22 cellular contexts compared by ENCODE assay signal in the genomic region with DNA sequence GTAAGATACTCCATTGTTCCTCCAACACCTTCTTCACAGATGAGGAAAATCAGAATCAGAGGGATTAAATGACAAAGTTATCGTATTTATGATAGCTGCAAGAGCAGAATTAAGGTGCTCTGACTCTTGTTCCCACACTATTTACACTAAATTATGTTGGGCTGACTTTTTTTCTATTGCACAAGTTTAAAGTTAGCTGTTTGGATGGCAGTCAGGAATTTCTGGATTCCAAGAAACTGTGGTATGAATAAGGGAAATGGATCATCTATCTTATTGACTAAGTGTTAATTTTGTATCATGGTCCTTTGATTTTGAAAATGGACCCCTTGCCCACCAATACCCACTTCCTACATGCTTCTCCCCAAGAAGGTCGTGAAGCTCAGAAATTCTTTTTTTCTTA. TPM values are rescaled to one million over a fixed set of nuclear protein-coding genes. Genes with fewer than 3 reads are reported as not detected.
A peak's percentile ranks its signal among the peaks of the same experiment; 100 is the strongest.
DNase-seq lines count a peak whose midpoint lies in the region; ATAC-seq, FAIRE-seq and TF ChIP-seq lines count a peak whose summit lies in the region.
"Had no signal": no experiment of that assay in that cellular context is flagged by ENCODE, and none has a peak within 500 bp of the region (broad histone marks: within the 10 kb centered on the region; RNA-seq: fewer than 3 reads in every experiment).

No MANE protein-coding gene starts in this region.

- TF ChIP-seq CTCF in right lobe of liver (IDR thresholded peaks at IDR 0.05), result no peak
- no peak for TF ChIP-seq CTCF in HepG2 (CRISPR knock-in tag; IDR thresholded peaks at IDR 0.05)
- TF ChIP-seq CTCF in IMR-90 (conservative IDR thresholded peaks at IDR 0.05; ENCODE audit: low read depth, low read length), result no peak
- no peak for TF ChIP-seq CTCF in choroid plexus epithelial cell (conservative IDR thresholded peaks at IDR 0.05; ENCODE audit: low read depth, low read length)
- TF ChIP-seq CTCF in osteoblast (IDR thresholded peaks at IDR 0.05; ENCODE audit: extremely low read depth, low read depth, low read length), result no peak

- H3K4me3 ChIP-seq in right lobe of liver (no peak overlapping the region), HepG2 (replicated peaks in 1 of 3; ENCODE audit: insufficient read depth in 1 of 3, low read depth in 2 of 3, low read length in 3 of 3) (no peak overlapping the region), IMR-90 (ENCODE audit: insufficient read depth, low read depth, low read length) (no peak overlapping the region), choroid plexus epithelial cell (ENCODE audit: low read depth, low read length) (no peak overlapping the region), osteoblast (ENCODE audit: insufficient read depth, low read length) (no peak overlapping the region)
- H3K4me3 ChIP-seq: GM12878 had no signal

- no peak overlapping the region for H2BK5ac ChIP-seq in IMR-90 (ENCODE audit: low read depth, low read length, poor library complexity, severe bottlenecking)

- TF ChIP-seq EP300 in HepG2 (IDR thresholded peaks at IDR 0.05; ENCODE audit: low read depth in 2 of 2, low read length in 2 of 2), result no peak
- TF ChIP-seq EP300 in HepG2 (CRISPR knock-in tag; IDR thresholded peaks at IDR 0.05; ENCODE audit: borderline replicate concordance), result no peak

- no peak overlapping the region for H4K5ac ChIP-seq in IMR-90 (ENCODE audit: low read depth, low read length)

- H3K36me3 ChIP-seq in right lobe of liver (peaks cover 0 to 40% (median 1%) of the 10 kb centered on the region in 4 donors), HepG2 (replicated peaks in 1 of 2; ENCODE audit: control insufficient read depth in 1 of 2, insufficient read depth in 2 of 2, low read length in 2 of 2) (peaks cover 11 to 51% of the 10 kb centered on the region in 2 experiments), IMR-90 (ENCODE audit: control insufficient read depth, insufficient read depth, low read length) (peaks cover 30% of the 10 kb centered on the region), osteoblast (ENCODE audit: insufficient read depth, low read length) (peaks cover 52% of the 10 kb centered on the region)

- no peak overlapping the region for H4K91ac ChIP-seq in IMR-90 (ENCODE audit: insufficient read depth, low read depth, low read length)

- no TSS peak for BruUV-seq in HepG2 (replicated peaks; lab: Mats Ljungman, UMichigan)
- no TSS peak for BruUV-seq in IMR-90 (replicated peaks; lab: Mats Ljungman, UMichigan)

- no peak for TF ChIP-seq RAD21 in HepG2 (CRISPR knock-in tag; IDR thresholded peaks at IDR 0.05)
- TF ChIP-seq RAD21 in IMR-90 (IDR thresholded peaks at IDR 0.05; ENCODE audit: low read length), result no peak

- no peak for FAIRE-seq in HepG2 (lab: Jason Lieb, UNC)
- FAIRE-seq: A204.1, GM12878 had no signal

- no peak overlapping the region for H2BK20ac ChIP-seq in IMR-90 (ENCODE audit: low read depth, low read length)

- H2BK15ac ChIP-seq in IMR-90 (ENCODE audit: low read depth, low read length), result no peak overlapping the region

- in situ Hi-C loops in HepG2 (cut with HindIII; ENCODE audit: extremely low pct_ligation_motif_present, low pct_unique_long_range_greater_than_20kb), result no loop called here
- in situ Hi-C loops in IMR-90 (cut with MboI; ENCODE audit: low sequenced_read_pairs), result no loop called here

- no peak overlapping the region for H3K4ac ChIP-seq in IMR-90 (ENCODE audit: low read depth, low read length)

- H3K14ac ChIP-seq in IMR-90 (replicated peaks; ENCODE audit: low read depth, low read length), result no peak overlapping the region

- no peaks in the 10 kb centered on the region for H3K79me2 ChIP-seq in HepG2 (ENCODE audit: insufficient read depth, low read length)
- no peaks in the 10 kb centered on the region for H3K79me2 ChIP-seq in osteoblast (ENCODE audit: insufficient read depth, low read length)

- no peak overlapping the region for H3K56ac ChIP-seq in IMR-90 (ENCODE audit: extremely low read depth, insufficient read depth, low read length)

- whole genome bisulfite sequencing in right lobe of liver (ENCODE audit: insufficient coverage, low coverage, low lambda C conversion rate, missing lambda C conversion rate), result 43% methylated on average over 2 of the region's 2 CpGs
- WGBS in HepG2 (ENCODE audit: low lambda C conversion rate), result 98% methylated on average over 2 of the region's 2 CpGs
- no CpG with 5 or more reads among the region's 2 CpGs for WGBS in IMR-90 (ENCODE audit: extremely low coverage in 2 of 2, insufficient read length in 1 of 2), 2 experiments

- H3K9me3 ChIP-seq in right lobe of liver, result no peaks in the 10 kb centered on the region
- no peaks in the 10 kb centered on the region for H3K9me3 ChIP-seq in HepG2 (ENCODE audit: low read length)
- no peaks in the 10 kb centered on the region for H3K9me3 ChIP-seq in IMR-90 (ENCODE audit: control insufficient read depth, insufficient read depth, low read length)
- H3K9me3 ChIP-seq in osteoblast (ENCODE audit: low read depth, low read length), result no peaks in the 10 kb centered on the region
- H3K9me3 ChIP-seq: SK-N-SH had no signal

- peak in 3 of 4 donors; percentile 8 to 36 (median 28) for ATAC-seq in right lobe of liver
- ATAC-seq in HepG2, result no peak
- ATAC-seq in IMR-90 (ENCODE audit: low read depth), result no peak
- ATAC-seq: GM12878 had no signal

- H4K8ac ChIP-seq in IMR-90 (ENCODE audit: low read depth in 2 of 2, low read length in 2 of 2), result no peak overlapping the region

- no peak overlapping the region for H3K4me2 ChIP-seq in HepG2 (ENCODE audit: low read depth, low read length)
- no peak overlapping the region for H3K4me2 ChIP-seq in IMR-90 (ENCODE audit: low read depth, low read length)
- no peak overlapping the region for H3K4me2 ChIP-seq in osteoblast (ENCODE audit: insufficient read depth, low read length)
- H3K4me2 ChIP-seq: KMS-11, SK-N-SH had no signal

- intact Hi-C loops in right lobe of liver (cut with DNase I) (loop anchor here in 1 of 2 donors (10.0 kb wide), 1 partner anchor 367 kb away; no protein-coding TSS in a partner anchor), HepG2 (cut with micrococcal nuclease; ENCODE audit: unreplicated experiment) (no loop called here), IMR-90 (cut with micrococcal nuclease) (loop anchor here (10.0 kb wide), 1 partner anchor 367 kb away; no protein-coding TSS in a partner anchor)

- no peak overlapping the region for H2AK9ac ChIP-seq in IMR-90 (replicated peaks; ENCODE audit: low read depth, low read length, poor library complexity)

- dilution Hi-C loops in IMR-90 (cut with HindIII; ENCODE audit: low sequenced_read_pairs, unreplicated experiment), result no loop called here

- H3K4me1 ChIP-seq in right lobe of liver, result peaks cover 0 to 26% (median 12%) of the 10 kb centered on the region in 4 donors
- no peaks in the 10 kb centered on the region for H3K4me1 ChIP-seq in HepG2 (ENCODE audit: insufficient read depth, low read length)
- peaks cover 25% of the 10 kb centered on the region for H3K4me1 ChIP-seq in IMR-90 (ENCODE audit: control insufficient read depth, insufficient read depth, low read length)
- peaks cover 52% of the 10 kb centered on the region for H3K4me1 ChIP-seq in osteoblast (ENCODE audit: insufficient read depth, low read length)

- POLR2A ChIA-PET in HepG2 (lab: Yijun Ruan, JAX) (interaction anchor here (1.3 kb wide), 1 partner anchor 21 kb away, joined by 4 read pairs; no protein-coding TSS in a partner anchor), IMR-90 (lab: Charles Lee; ENCODE audit: unreplicated experiment) (no interaction called here)

- H2AFZ ChIP-seq in HepG2 (ENCODE audit: low read length) (no peak overlapping the region), IMR-90 (replicated peaks; ENCODE audit: low read length, poor library complexity) (no peak overlapping the region), osteoblast (ENCODE audit: low read length) (no peak overlapping the region)

- H3K9ac ChIP-seq in HepG2 (ENCODE audit: insufficient read depth, low read depth, low read length) (no peak overlapping the region), IMR-90 (ENCODE audit: low read depth, low read length) (no peak overlapping the region)
- H3K9ac ChIP-seq: KMS-11, SK-N-SH had no signal

- H4K20me1 ChIP-seq in HepG2 (ENCODE audit: insufficient read depth, low read length) (no peaks in the 10 kb centered on the region), IMR-90 (ENCODE audit: insufficient read depth, low read length) (peaks cover 14% of the 10 kb centered on the region), osteoblast (ENCODE audit: insufficient read depth, low read length) (no peaks in the 10 kb centered on the region)

- H3K27me3 ChIP-seq in right lobe of liver (no peaks in the 10 kb centered on the region), HepG2 (ENCODE audit: control insufficient read depth in 1 of 2, insufficient read depth in 2 of 2, low read length in 2 of 2) (no peaks in the 10 kb centered on the region), IMR-90 (ENCODE audit: control insufficient read depth, insufficient read depth, low read length) (no peaks in the 10 kb centered on the region), osteoblast (ENCODE audit: insufficient read depth, low read length) (no peaks in the 10 kb centered on the region)

- H3K9me1 ChIP-seq in IMR-90 (ENCODE audit: insufficient read depth, low read length), result peaks cover 27% of the 10 kb centered on the region

- no peak overlapping the region for H2AK5ac ChIP-seq in IMR-90 (ENCODE audit: low read depth, low read length)

- H3K23ac ChIP-seq in IMR-90 (ENCODE audit: low read depth, low read length), result no peak overlapping the region

- no peak overlapping the region for H3K18ac ChIP-seq in IMR-90 (ENCODE audit: low read depth, low read length)

- TF ChIP-seq POLR2A in right lobe of liver (IDR thresholded peaks at IDR 0.05) (no peak), HepG2 (IDR thresholded peaks at IDR 0.05; ENCODE audit: insufficient read depth in 1 of 2, low read depth in 2 of 2, low read length in 2 of 2) (no peak), IMR-90 (IDR thresholded peaks at IDR 0.05; ENCODE audit: low read depth, low read length) (no peak)

- H2BK120ac ChIP-seq in IMR-90 (ENCODE audit: low read depth, low read length), result no peak overlapping the region

- H3K27ac ChIP-seq in right lobe of liver (no peak overlapping the region), HepG2 (ENCODE audit: extremely low read length, insufficient read depth, low read length) (no peak overlapping the region), IMR-90 (ENCODE audit: insufficient read depth, low read length) (no peak overlapping the region), osteoblast (ENCODE audit: low read depth, low read length) (peak overlapping the region; percentile 25)
- H3K27ac ChIP-seq: KMS-11 had no signal

- H3K79me1 ChIP-seq in IMR-90 (ENCODE audit: low read depth in 1 of 2, low read length in 2 of 2), result peaks cover 0 to 17% of the 10 kb centered on the region in 2 experiments; a peak in 2 of 4 replicates

- CTCF ChIA-PET in HepG2 (lab: Yijun Ruan, JAX; ENCODE audit: low intra/inter-chr PET ratio, low total read pairs) (no interaction called here), IMR-90 (lab: Yijun Ruan, JAX) (interaction anchor here (1.1 kb wide), 1 partner anchor 22 kb away, joined by 4 read pairs; no protein-coding TSS in a partner anchor)

- no peak for DNase-seq in right lobe of liver
- DNase-seq in HepG2 (ENCODE audit: low spot score), result no peak
- DNase-seq in IMR-90, result peak; percentile 26
- DNase-seq in choroid plexus epithelial cell (ENCODE audit: low read depth), result peak; percentile 7
- no peak for DNase-seq in osteoblast (ENCODE audit: insufficient read length, low spot score, missing footprints)
- DNase-seq in NCI-H2081 treated with DMSO at 0.1 percent for 48 hours (lab: John Stamatoyannopoulos, UW), result no peak
- DNase-seq in D341Med (ENCODE audit: low spot score), result no peak
- no peak for DNase-seq in activated gamma-delta T cell treated with Interleukin-2 at 50 U/mL for 16 hours
- DNase-seq: C1 segment of cervical spinal cord, DMS79, GOT3, NCI-H1048, NCI-H146, NCI-H2081, NCI-H510A treated with DMSO at 0.1 percent for 48 hours, SHP77 had no signal

RNA-seq across cellular contexts. Expression of a gene that starts 19.9 kb away (rescaled TPM):
- total RNA-seq in right lobe of liver, result over 10,000 TPM in 2 of 6 experiments, 1,000 to 10,000 TPM in 4; 5,429 to 12,494 (median 8,679) TPM
- total RNA-seq in HepG2 (2016; rRNA removed; fragmentation: Illumina TruSeq; extraction: Trizol), result 2,184 and 5,485 TPM in 2 replicates
- total RNA-seq in HepG2 (2016; cell fraction: cytosol; rRNA removed; fragmentation: Illumina TruSeq; extraction: Trizol; ENCODE audit: low read depth), result 1,658 and 1,910 TPM in 2 replicates
- total RNA-seq in HepG2 (2016; cell fraction: insoluble cytoplasmic fraction; rRNA removed; fragmentation: Illumina TruSeq; extraction: Trizol), result 2,147 and 5,523 TPM in 2 replicates
- 1,317 and 1,654 TPM in 2 replicates for total RNA-seq in HepG2 (2016; cell fraction: membrane; rRNA removed; fragmentation: Illumina TruSeq; extraction: Trizol)
- 3,708 and 4,228 TPM in 2 replicates for total RNA-seq in HepG2 (2016; cell fraction: nucleus; rRNA removed; fragmentation: Illumina TruSeq; extraction: Trizol)
- 1,973 and 2,476 TPM in 2 replicates for polyA plus RNA-seq in HepG2 (2011; rRNA removed)
- polyA plus RNA-seq in HepG2 (2011; cell fraction: cytosol; rRNA removed), result 3,263 and 3,859 TPM in 2 replicates
- 1,542 and 1,981 TPM in 2 replicates for polyA plus RNA-seq in HepG2 (2011; cell fraction: nucleus; rRNA removed)
- 3,117 and 3,837 TPM in 2 replicates for polyA plus RNA-seq in HepG2 (2012)
- polyA plus RNA-seq in HepG2 (2016; cell fraction: cytosol; fragmentation: Illumina TruSeq; extraction: Trizol; ENCODE audit: low read depth), result 1,826 and 2,113 TPM in 2 replicates
- polyA plus RNA-seq in HepG2 (2016; cell fraction: insoluble cytoplasmic fraction; fragmentation: Illumina TruSeq; extraction: Trizol; ENCODE audit: low read depth), result 1,773 and 1,785 TPM in 2 replicates
- 1,154 and 1,399 TPM in 2 replicates for polyA plus RNA-seq in HepG2 (2016; cell fraction: membrane; fragmentation: Illumina TruSeq; extraction: Trizol; ENCODE audit: low read depth)
- 5,783 and 6,817 TPM in 2 replicates for polyA plus RNA-seq in HepG2 (2016; cell fraction: nucleus; fragmentation: Illumina TruSeq; extraction: Trizol; ENCODE audit: insufficient read depth, low read depth)
- polyA minus RNA-seq in HepG2 (2011; rRNA and poly(A)+ RNA removed; ENCODE audit: low replicate concordance), result 0.49 and 910 TPM in 2 replicates
- polyA minus RNA-seq in HepG2 (2011; cell fraction: cytosol; rRNA and poly(A)+ RNA removed), result 1,155 and 1,457 TPM in 2 replicates
- 210 and 319 TPM in 2 replicates for polyA minus RNA-seq in HepG2 (2011; cell fraction: nucleus; rRNA and poly(A)+ RNA removed)
- total RNA-seq in IMR-90 (2012; rRNA removed), result 0.18 and 0.56 TPM in 2 replicates
- 0.89 and 0.98 TPM in 2 replicates for polyA plus RNA-seq in IMR-90 (2012; rRNA removed)
- polyA plus RNA-seq in IMR-90 (2012; cell fraction: cytosol; rRNA removed), result 0.57 and 1.9 TPM in 2 replicates
- polyA plus RNA-seq in IMR-90 (2012; cell fraction: nucleus; rRNA removed; ENCODE audit: low replicate concordance), result 0.24 and 0.37 TPM in 2 replicates
- under 0.01 and 0.29 TPM in 2 replicates for total RNA-seq in osteoblast
- total RNA-seq: G401, MCF 10A had no signal

RNA-seq across cellular contexts. Expression of a gene that starts 27.6 kb away (rescaled TPM):
- total RNA-seq in right lobe of liver, result over 10,000 TPM in 3 of 6 experiments, 1,000 to 10,000 TPM in 3; 4,225 to 15,106 (median 9,815) TPM
- 179 and 314 TPM in 2 replicates for total RNA-seq in HepG2 (2016; rRNA removed; fragmentation: Illumina TruSeq; extraction: Trizol)
- total RNA-seq in HepG2 (2016; cell fraction: cytosol; rRNA removed; fragmentation: Illumina TruSeq; extraction: Trizol; ENCODE audit: low read depth), result 470 and 617 TPM in 2 replicates
- total RNA-seq in HepG2 (2016; cell fraction: insoluble cytoplasmic fraction; rRNA removed; fragmentation: Illumina TruSeq; extraction: Trizol), result 191 and 310 TPM in 2 replicates
- total RNA-seq in HepG2 (2016; cell fraction: membrane; rRNA removed; fragmentation: Illumina TruSeq; extraction: Trizol), result 250 and 324 TPM in 2 replicates
- total RNA-seq in HepG2 (2016; cell fraction: nucleus; rRNA removed; fragmentation: Illumina TruSeq; extraction: Trizol), result 211 and 238 TPM in 2 replicates
- polyA plus RNA-seq in HepG2 (2011; rRNA removed), result 687 and 1,005 TPM in 2 replicates
- 944 and 988 TPM in 2 replicates for polyA plus RNA-seq in HepG2 (2011; cell fraction: cytosol; rRNA removed)
- 255 and 392 TPM in 2 replicates for polyA plus RNA-seq in HepG2 (2011; cell fraction: nucleus; rRNA removed)
- 921 and 1,213 TPM in 2 replicates for polyA plus RNA-seq in HepG2 (2012)
- polyA plus RNA-seq in HepG2 (2016; cell fraction: cytosol; fragmentation: Illumina TruSeq; extraction: Trizol; ENCODE audit: low read depth), result 724 and 925 TPM in 2 replicates
- 243 and 253 TPM in 2 replicates for polyA plus RNA-seq in HepG2 (2016; cell fraction: insoluble cytoplasmic fraction; fragmentation: Illumina TruSeq; extraction: Trizol; ENCODE audit: low read depth)
- 332 and 399 TPM in 2 replicates for polyA plus RNA-seq in HepG2 (2016; cell fraction: membrane; fragmentation: Illumina TruSeq; extraction: Trizol; ENCODE audit: low read depth)
- 479 and 488 TPM in 2 replicates for polyA plus RNA-seq in HepG2 (2016; cell fraction: nucleus; fragmentation: Illumina TruSeq; extraction: Trizol; ENCODE audit: insufficient read depth, low read depth)
- 493 TPM in 1 of 2 replicates, not detected in the other for polyA minus RNA-seq in HepG2 (2011; rRNA and poly(A)+ RNA removed; ENCODE audit: low replicate concordance)
- 182 and 185 TPM in 2 replicates for polyA minus RNA-seq in HepG2 (2011; cell fraction: cytosol; rRNA and poly(A)+ RNA removed)
- 38.8 and 66.1 TPM in 2 replicates for polyA minus RNA-seq in HepG2 (2011; cell fraction: nucleus; rRNA and poly(A)+ RNA removed)
- not detected in 2 replicates for total RNA-seq in IMR-90 (2012; rRNA removed)
- not detected in 2 replicates for polyA plus RNA-seq in IMR-90 (2012; rRNA removed)
- not detected in 2 replicates for polyA plus RNA-seq in IMR-90 (2012; cell fraction: cytosol; rRNA removed)
- not detected in 2 replicates for polyA plus RNA-seq in IMR-90 (2012; cell fraction: nucleus; rRNA removed; ENCODE audit: low replicate concordance)
- total RNA-seq in osteoblast, result not detected in 2 replicates
- total RNA-seq: G401, MCF 10A had no signal
- polyA plus RNA-seq: GM12878, SK-N-SH had no signal

RNA-seq across cellular contexts. Expression of a gene that starts 34.2 kb away (rescaled TPM):
- total RNA-seq in right lobe of liver, result 1,000 to 10,000 TPM in 2 of 6 experiments, 100 to 1,000 TPM in 2, 10 to 100 TPM in 2; 21.9 to 1,288 (median 117) TPM
- 1.8 and 3.8 TPM in 2 replicates for total RNA-seq in HepG2 (2016; rRNA removed; fragmentation: Illumina TruSeq; extraction: Trizol)
- total RNA-seq in HepG2 (2016; cell fraction: cytosol; rRNA removed; fragmentation: Illumina TruSeq; extraction: Trizol; ENCODE audit: low read depth), result 1.2 and 2.1 TPM in 2 replicates
- 2.1 and 3.7 TPM in 2 replicates for total RNA-seq in HepG2 (2016; cell fraction: insoluble cytoplasmic fraction; rRNA removed; fragmentation: Illumina TruSeq; extraction: Trizol)
- total RNA-seq in HepG2 (2016; cell fraction: membrane; rRNA removed; fragmentation: Illumina TruSeq; extraction: Trizol), result 2.5 and 3.8 TPM in 2 replicates
- 1.5 and 3.9 TPM in 2 replicates for total RNA-seq in HepG2 (2016; cell fraction: nucleus; rRNA removed; fragmentation: Illumina TruSeq; extraction: Trizol)
- 7.2 and 11.0 TPM in 2 replicates for polyA plus RNA-seq in HepG2 (2011; rRNA removed)
- polyA plus RNA-seq in HepG2 (2011; cell fraction: cytosol; rRNA removed), result 9.4 and 10.1 TPM in 2 replicates
- polyA plus RNA-seq in HepG2 (2011; cell fraction: nucleus; rRNA removed), result 4.4 and 6.4 TPM in 2 replicates
- 5.7 and 7.6 TPM in 2 replicates for polyA plus RNA-seq in HepG2 (2012)
- polyA plus RNA-seq in HepG2 (2016; cell fraction: cytosol; fragmentation: Illumina TruSeq; extraction: Trizol; ENCODE audit: low read depth), result 1.8 and 2.4 TPM in 2 replicates
- 1.6 and 1.8 TPM in 2 replicates for polyA plus RNA-seq in HepG2 (2016; cell fraction: insoluble cytoplasmic fraction; fragmentation: Illumina TruSeq; extraction: Trizol; ENCODE audit: low read depth)
- polyA plus RNA-seq in HepG2 (2016; cell fraction: membrane; fragmentation: Illumina TruSeq; extraction: Trizol; ENCODE audit: low read depth), result 2.4 and 3.3 TPM in 2 replicates
- polyA plus RNA-seq in HepG2 (2016; cell fraction: nucleus; fragmentation: Illumina TruSeq; extraction: Trizol; ENCODE audit: insufficient read depth, low read depth), result 3.5 and 4.1 TPM in 2 replicates
- polyA minus RNA-seq in HepG2 (2011; rRNA and poly(A)+ RNA removed; ENCODE audit: low replicate concordance), result 4.4 TPM in 1 of 2 replicates, not detected in the other
- polyA minus RNA-seq in HepG2 (2011; cell fraction: cytosol; rRNA and poly(A)+ RNA removed), result 2.5 and 3.2 TPM in 2 replicates
- 0.77 and 1.6 TPM in 2 replicates for polyA minus RNA-seq in HepG2 (2011; cell fraction: nucleus; rRNA and poly(A)+ RNA removed)
- total RNA-seq in IMR-90 (2012; rRNA removed), result not detected in 2 replicates
- not detected in 2 replicates for polyA plus RNA-seq in IMR-90 (2012; rRNA removed)
- not detected in 2 replicates for polyA plus RNA-seq in IMR-90 (2012; cell fraction: cytosol; rRNA removed)
- not detected in 2 replicates for polyA plus RNA-seq in IMR-90 (2012; cell fraction: nucleus; rRNA removed; ENCODE audit: low replicate concordance)
- not detected in 2 replicates for total RNA-seq in osteoblast
- total RNA-seq: G401, GM12878, MCF 10A had no signal
- polyA plus RNA-seq: GM12878, SK-N-SH had no signal

Comparison
In these comparisons a context has a peak if more than half of its experiments do, and no peak if none do; other contexts are left out.
1. ATAC-seq: peak in right lobe of liver (3 of 4); none in HepG2 (single experiment) and IMR-90 (single experiment).
2. RNA of a gene that starts 34.2 kb away (total RNA-seq): 21.9 to 1,288 TPM in right lobe of liver; 1.2 to 3.9 TPM in HepG2, not detected in IMR-90 and not detected in osteoblast; every median in the first group is over 4 times any median in the second.
3. DNase-seq: peak in IMR-90 (single experiment) and choroid plexus epithelial cell (single experiment); none in right lobe of liver (0 of 3), HepG2 (single experiment), osteoblast (single experiment), NCI-H2081 treated with DMSO at 0.1 percent for 48 hours (single experiment), D341Med (single experiment) and activated gamma-delta T cell treated with Interleukin-2 at 50 U/mL for 16 hours (single experiment).
4. RNA of a gene that starts 19.9 kb away (total RNA-seq): 5,429 to 12,494 TPM in right lobe of liver and 1,317 to 5,523 TPM in HepG2; 0.18 to 0.56 TPM in IMR-90 and under 0.01 to 0.29 TPM in osteoblast; every median in the first group is over 100 times any median in the second.
5. RNA of a gene that starts 27.6 kb away (total RNA-seq): 4,225 to 15,106 TPM in right lobe of liver and 179 to 617 TPM in HepG2; not detected in IMR-90 and not detected in osteoblast; every median in the first group is over 100 times any median in the second.